Comparison of ENCODE assay signal across 10 cellular contexts in genomic region chr18:30970201-30970816, GRCh38.
DNase-seq lines count a peak whose midpoint lies in the region; FAIRE-seq and TF ChIP-seq lines count a peak whose summit lies in the region.
"Had no signal": no experiment of that assay in that cellular context is flagged by ENCODE, and none has a peak within 500 bp of the region (broad histone marks: within the 10 kb centered on the region; RNA-seq: fewer than 3 reads in every experiment).

No MANE protein-coding gene starts in this region.

- no peaks in the 10 kb centered on the region for H3K9me3 Mint-ChIP-seq in progenitor cell of endocrine pancreas (ENCODE audit: low read depth)
- H3K9me3 Mint-ChIP-seq in activated naive CD8-positive, alpha-beta T cell treated with anti-CD3 and anti-CD28 coated beads for 36 hours: no peaks in the 10 kb centered on the region

- H3K27me3 Mint-ChIP-seq in progenitor cell of endocrine pancreas: no peaks in the 10 kb centered on the region
- peaks cover 8% of the 10 kb centered on the region for H3K27me3 Mint-ChIP-seq in activated naive CD8-positive, alpha-beta T cell treated with anti-CD3 and anti-CD28 coated beads for 36 hours

- FAIRE-seq in H54 (lab: Jason Lieb, UNC): no peak

- no peak overlapping the region for H3K4me3 ChIP-seq in colonic mucosa
- H3K4me3 ChIP-seq: lung, SK-N-MC had no signal

- H3K4me1 Mint-ChIP-seq in progenitor cell of endocrine pancreas (ENCODE audit: low read depth): peaks cover 2% of the 10 kb centered on the region
- no peaks in the 10 kb centered on the region for H3K4me1 Mint-ChIP-seq in activated naive CD8-positive, alpha-beta T cell treated with anti-CD3 and anti-CD28 coated beads for 36 hours

- no peaks in the 10 kb centered on the region for H3K36me3 ChIP-seq in colonic mucosa

- H3K9ac ChIP-seq in colonic mucosa (ENCODE audit: low read depth in 2 of 2, low read length in 2 of 2): no peak overlapping the region

- no peak overlapping the region for H3K4me3 Mint-ChIP-seq in progenitor cell of endocrine pancreas (ENCODE audit: low read depth)
- no peak overlapping the region for H3K4me3 Mint-ChIP-seq in activated naive CD8-positive, alpha-beta T cell treated with anti-CD3 and anti-CD28 coated beads for 36 hours

- TF ChIP-seq POLR2A in H54 (IDR thresholded peaks at IDR 0.05; ENCODE audit: low read depth, low read length): no peak

- H3K27ac ChIP-seq in colonic mucosa: no peak overlapping the region
- H3K27ac ChIP-seq: SK-N-MC had no signal

- intact Hi-C loops in colonic mucosa (cut with DNase I): no loop called here

- H3K27ac Mint-ChIP-seq in progenitor cell of endocrine pancreas: no peak overlapping the region
- no peak overlapping the region for H3K27ac Mint-ChIP-seq in activated naive CD8-positive, alpha-beta T cell treated with anti-CD3 and anti-CD28 coated beads for 36 hours

- TF ChIP-seq CTCF in colonic mucosa (IDR thresholded peaks at IDR 0.05): peak; percentile 41
- peak; percentile 55 for TF ChIP-seq CTCF in progenitor cell of endocrine pancreas (IDR thresholded peaks at IDR 0.05; ENCODE audit: unreplicated experiment)

- no peaks in the 10 kb centered on the region for H3K9me3 ChIP-seq in colonic mucosa

- no peaks in the 10 kb centered on the region for H3K27me3 ChIP-seq in colonic mucosa

- peak; percentile 62 for DNase-seq in DMS 273 (lab: John Stamatoyannopoulos, UW; ENCODE audit: unreplicated experiment)
- no peak for DNase-seq in DMS 273 treated with DMSO at 0.1 percent for 48 hours (lab: John Stamatoyannopoulos, UW)
- peak; percentile 33 for DNase-seq in NCI-H345 treated with DMSO at 0.1 percent for 48 hours (lab: John Stamatoyannopoulos, UW; ENCODE audit: unreplicated experiment)
- DNase-seq in colonic mucosa: no peak
- no peak for DNase-seq in progenitor cell of endocrine pancreas (ENCODE audit: low spot score, unreplicated experiment)
- DNase-seq in activated naive CD8-positive, alpha-beta T cell treated with anti-CD3 and anti-CD28 coated beads for 36 hours: no peak
- no peak for DNase-seq in H54 (ENCODE audit: insufficient read length, low spot score)
- DNase-seq in NCI-H1436 (lab: John Stamatoyannopoulos, UW): no peak

- H3K36me3 Mint-ChIP-seq in progenitor cell of endocrine pancreas (ENCODE audit: insufficient read depth): no peaks in the 10 kb centered on the region
- no peaks in the 10 kb centered on the region for H3K36me3 Mint-ChIP-seq in activated naive CD8-positive, alpha-beta T cell treated with anti-CD3 and anti-CD28 coated beads for 36 hours

- H3K4me1 ChIP-seq in colonic mucosa: peaks cover 3% of the 10 kb centered on the region

Comparison
In these comparisons a context has a peak if more than half of its experiments do, and no peak if none do; other contexts are left out.
1. DNase-seq: peak in DMS 273 (single experiment) and NCI-H345 treated with DMSO at 0.1 percent for 48 hours (single experiment); none in DMS 273 treated with DMSO at 0.1 percent for 48 hours (single experiment), colonic mucosa (single experiment), progenitor cell of endocrine pancreas (single experiment), activated naive CD8-positive, alpha-beta T cell treated with anti-CD3 and anti-CD28 coated beads for 36 hours (single experiment), H54 (single experiment) and NCI-H1436 (single experiment).